Comparison of ENCODE assay signal across 11 cellular contexts in genomic region chr7:68911754-68912153, GRCh38.
"Had no signal": no experiment of that assay in that cellular context is flagged by ENCODE, and none has a peak within 500 bp of the region (broad histone marks: within the 10 kb centered on the region; RNA-seq: fewer than 3 reads in every experiment).

No MANE protein-coding gene starts in this region.

- H2AFZ ChIP-seq: GM23248 had no signal

- H3K27ac Mint-ChIP-seq: H9, HFFc6 had no signal

- DNase-seq: GM23248, GOT3, H9, HCEC 1CT, HFFc6, IMR-90, Karpas-422, KBM-7 had no signal

- H3K27ac ChIP-seq: GM23248, KMS-11 had no signal

- H3K4me2 ChIP-seq: KMS-11 had no signal

- H3K9ac ChIP-seq: GM23248, KMS-11 had no signal

- H3K4me3 ChIP-seq: GM23248 had no signal

- FAIRE-seq: H54, HTR-8/SVneo had no signal

- H3K4me3 Mint-ChIP-seq: H9, HFFc6 had no signal
